In genomic region chr10:5888843-5889623, GRCh38 we compare ENCODE assay signal across 8 cellular contexts. TPM values are rescaled to one million over a fixed set of nuclear protein-coding genes. Genes with fewer than 3 reads are reported as not detected.
DNase-seq lines count a peak whose midpoint lies in the region; ATAC-seq and TF ChIP-seq lines count a peak whose summit lies in the region.

No MANE protein-coding gene starts in this region.

- no peaks in the 10 kb centered on the region for H3K27me3 Mint-ChIP-seq in activated CD8-positive, alpha-beta memory T cell treated with anti-CD3 and anti-CD28 coated beads, Interleukin-2, amount 10 ng/mL, durations not matched to agents 7 days and 5 days
- no peaks in the 10 kb centered on the region for H3K27me3 Mint-ChIP-seq in naive thymus-derived CD4-positive, alpha-beta T cell

- POLR2A ChIA-PET in naive thymus-derived CD4-positive, alpha-beta T cell (lab: Charles Lee): interaction anchor here (0.6 to 2.3 kb wide), 7 partner anchors 12 to 75 kb away, joined by 3 to 18 read pairs (median 3); partner anchors contain the start of gene GDI2

- 1% methylated on average over 53 to 80 of the region's 80 CpGs for WGBS in esophagus, 2 donors
- WGBS in suprapubic skin: 0% methylated on average over 9 of the region's 80 CpGs

- no peak for TF ChIP-seq EP300 in suprapubic skin (IDR thresholded peaks at IDR 0.05)

- peaks cover 19% of the 10 kb centered on the region for H3K4me1 ChIP-seq in HAP-1
- H3K4me1 ChIP-seq in esophagus (ENCODE audit: control insufficient read depth in 2 of 2, insufficient read depth in 2 of 2, low read length in 1 of 2): peaks cover 6 to 16% of the 10 kb centered on the region in 2 donors
- H3K4me1 ChIP-seq in naive thymus-derived CD4-positive, alpha-beta T cell (ENCODE audit: control insufficient read depth in 2 of 2, insufficient read depth in 2 of 2, low read length in 2 of 2): peaks cover 11 to 12% of the 10 kb centered on the region in 2 donors
- H3K4me1 ChIP-seq in suprapubic skin: peaks cover 44% of the 10 kb centered on the region

- DNase-seq in GM12864 (ENCODE audit: low read depth): no peak
- peak; percentile 25 to 59 for DNase-seq in HAP-1 (ENCODE audit: low spot score in 2 of 2)
- DNase-seq in MV-4-11 (lab: John Stamatoyannopoulos, UW): peak; percentile 8
- DNase-seq in activated CD8-positive, alpha-beta memory T cell treated with anti-CD3 and anti-CD28 coated beads, Interleukin-2, amount 10 ng/mL, durations not matched to agents 7 days and 5 days: peak; percentile 56
- peak; percentile 22 to 75 (median 37) for DNase-seq in naive thymus-derived CD4-positive, alpha-beta T cell
- DNase-seq in suprapubic skin (ENCODE audit: low spot score in 2 of 2): peak; percentile 69 to 81
- DNase-seq in globus pallidus (ENCODE audit: low spot score): no peak

- peak overlapping the region; percentile 62 for H3K4me3 ChIP-seq in GM12864 (ENCODE audit: low read depth, low read length)
- peak overlapping the region; percentile 92 for H3K4me3 ChIP-seq in HAP-1
- peak overlapping the region; percentile 80 to 90 for H3K4me3 ChIP-seq in esophagus (ENCODE audit: low read depth in 1 of 2, low read length in 2 of 2)
- H3K4me3 ChIP-seq in naive thymus-derived CD4-positive, alpha-beta T cell (ENCODE audit: low read length): peak overlapping the region; percentile 70
- H3K4me3 ChIP-seq in suprapubic skin: peak overlapping the region; percentile 90

- peaks cover 35% of the 10 kb centered on the region for H3K36me3 ChIP-seq in HAP-1 (replicated peaks)
- peaks cover 0 to 6% of the 10 kb centered on the region in 2 donors for H3K36me3 ChIP-seq in esophagus (ENCODE audit: control insufficient read depth in 2 of 2, insufficient read depth in 2 of 2, low read length in 1 of 2)
- peaks cover 0 to 13% (median 0%) of the 10 kb centered on the region in 3 experiments for H3K36me3 ChIP-seq in naive thymus-derived CD4-positive, alpha-beta T cell (ENCODE audit: control insufficient read depth in 2 of 3, insufficient read depth in 3 of 3, low read length in 3 of 3)
- H3K36me3 ChIP-seq in suprapubic skin: peaks cover 21% of the 10 kb centered on the region

- peaks cover 22% of the 10 kb centered on the region for H3K36me3 Mint-ChIP-seq in activated CD8-positive, alpha-beta memory T cell treated with anti-CD3 and anti-CD28 coated beads, Interleukin-2, amount 10 ng/mL, durations not matched to agents 7 days and 5 days
- peaks cover 3 to 21% (median 12%) of the 10 kb centered on the region in 5 donors for H3K36me3 Mint-ChIP-seq in naive thymus-derived CD4-positive, alpha-beta T cell

- no peaks in the 10 kb centered on the region for H3K9me3 ChIP-seq in HAP-1
- H3K9me3 ChIP-seq in esophagus (ENCODE audit: control insufficient read depth in 2 of 2, insufficient read depth in 1 of 2, low read depth in 1 of 2, low read length in 1 of 2): no peaks in the 10 kb centered on the region
- H3K9me3 ChIP-seq in naive thymus-derived CD4-positive, alpha-beta T cell (ENCODE audit: control insufficient read depth in 2 of 3, low read length in 3 of 3): no peaks in the 10 kb centered on the region
- H3K9me3 ChIP-seq in suprapubic skin: no peaks in the 10 kb centered on the region

- peak overlapping the region; percentile 75 for H3K4me3 Mint-ChIP-seq in activated CD8-positive, alpha-beta memory T cell treated with anti-CD3 and anti-CD28 coated beads, Interleukin-2, amount 10 ng/mL, durations not matched to agents 7 days and 5 days
- peak overlapping the region; percentile 89 to 97 (median 92) for H3K4me3 Mint-ChIP-seq in naive thymus-derived CD4-positive, alpha-beta T cell

- CTCF ChIA-PET in activated CD8-positive, alpha-beta memory T cell treated with anti-CD3 and anti-CD28 coated beads, Interleukin-2, amount 10 ng/mL, durations not matched to agents 7 days and 5 days (lab: Charles Lee): interaction anchor here (0.6 to 2.8 kb wide), 12 partner anchors 12 to 259 kb away, joined by 3 to 10 read pairs (median 3); partner anchors contain the start of gene GDI2
- CTCF ChIA-PET in naive thymus-derived CD4-positive, alpha-beta T cell (lab: Charles Lee): interaction anchor here (0.7 to 1.4 kb wide), 4 partner anchors 12 to 446 kb away, joined by 3 to 4 read pairs (median 3); no protein-coding TSS in a partner anchor

- H3K27ac ChIP-seq in esophagus (ENCODE audit: low read depth in 2 of 2, low read length in 1 of 2) (peak overlapping the region; percentile 78 to 79), suprapubic skin (peak overlapping the region; percentile 95)
- H3K27ac ChIP-seq in naive thymus-derived CD4-positive, alpha-beta T cell (ENCODE audit: low read depth, low read length): peak overlapping the region; percentile 81

- H3K4me1 Mint-ChIP-seq in activated CD8-positive, alpha-beta memory T cell treated with anti-CD3 and anti-CD28 coated beads, Interleukin-2, amount 10 ng/mL, durations not matched to agents 7 days and 5 days: peaks cover 39% of the 10 kb centered on the region
- peaks cover 28 to 56% (median 52%) of the 10 kb centered on the region in 7 donors for H3K4me1 Mint-ChIP-seq in naive thymus-derived CD4-positive, alpha-beta T cell

- intact Hi-C loops in naive thymus-derived CD4-positive, alpha-beta T cell (cut with micrococcal nuclease): loop anchor here (1.0 to 5.0 kb wide), 6 partner anchors 88 to 442 kb away; partner anchors contain the start of genes TASOR2 (in 2 of the 2), IL15RA (in 1 of the 2) and PFKFB3 (in 1 of the 2)

- H3K27me3 ChIP-seq in HAP-1 (ENCODE audit: low read depth): no peaks in the 10 kb centered on the region
- no peaks in the 10 kb centered on the region for H3K27me3 ChIP-seq in esophagus (ENCODE audit: control insufficient read depth in 1 of 2, insufficient read depth in 2 of 2, low read length in 2 of 2)
- no peaks in the 10 kb centered on the region for H3K27me3 ChIP-seq in naive thymus-derived CD4-positive, alpha-beta T cell (ENCODE audit: control insufficient read depth in 2 of 2, insufficient read depth in 2 of 2, low read length in 2 of 2)
- no peaks in the 10 kb centered on the region for H3K27me3 ChIP-seq in suprapubic skin

- H3K9me3 Mint-ChIP-seq in activated CD8-positive, alpha-beta memory T cell treated with anti-CD3 and anti-CD28 coated beads, Interleukin-2, amount 10 ng/mL, durations not matched to agents 7 days and 5 days (ENCODE audit: low read depth): no peaks in the 10 kb centered on the region
- H3K9me3 Mint-ChIP-seq in naive thymus-derived CD4-positive, alpha-beta T cell: no peaks in the 10 kb centered on the region

- no peak overlapping the region for H3K27ac Mint-ChIP-seq in activated CD8-positive, alpha-beta memory T cell treated with anti-CD3 and anti-CD28 coated beads, Interleukin-2, amount 10 ng/mL, durations not matched to agents 7 days and 5 days
- peak overlapping the region; percentile 68 to 92 (median 83) for H3K27ac Mint-ChIP-seq in naive thymus-derived CD4-positive, alpha-beta T cell

- TF ChIP-seq CTCF in GM12864 (IDR thresholded peaks at IDR 0.05; ENCODE audit: low read depth, low read length, missing control alignments) (no peak), suprapubic skin (IDR thresholded peaks at IDR 0.05) (no peak)

- ATAC-seq in activated CD8-positive, alpha-beta memory T cell treated with anti-CD3 and anti-CD28 coated beads, Interleukin-2, amount 10 ng/mL, durations not matched to agents 7 days and 5 days: peak; percentile 25
- ATAC-seq in naive thymus-derived CD4-positive, alpha-beta T cell: peak; percentile 17

- in situ Hi-C loops in HAP-1 (cut with MboI; ENCODE audit: low sequenced_read_pairs): no loop called here

- TF ChIP-seq POLR2A in suprapubic skin (IDR thresholded peaks at IDR 0.05): no peak

RNA-seq across cellular contexts. Expression of gene ANKRD16, which starts 0.7 kb away (rescaled TPM):
- total RNA-seq in activated CD8-positive, alpha-beta memory T cell treated with anti-CD3 and anti-CD28 coated beads, Interleukin-2, amount 10 ng/mL, durations not matched to agents 7 days and 5 days: 1 to 10 TPM; 4.6 to 4.7 TPM
- polyA plus RNA-seq in esophagus: 1 to 10 TPM; 4.3 to 4.7 TPM
- 1 to 10 TPM; 4.6 to 9.8 (median 7.2) TPM for total RNA-seq in naive thymus-derived CD4-positive, alpha-beta T cell
- 1 to 10 TPM; 6.2 to 7.0 TPM for polyA plus RNA-seq in naive thymus-derived CD4-positive, alpha-beta T cell
- 10 to 100 TPM in 2 of 4 donors, 1 to 10 TPM in 2; 6.6 to 10.8 (median 9.7) TPM for total RNA-seq in suprapubic skin

RNA-seq across cellular contexts. Expression of gene FBH1, which starts 1.0 kb away (rescaled TPM):
- 10 to 100 TPM; 55.1 to 66.3 TPM for total RNA-seq in activated CD8-positive, alpha-beta memory T cell treated with anti-CD3 and anti-CD28 coated beads, Interleukin-2, amount 10 ng/mL, durations not matched to agents 7 days and 5 days
- 10 to 100 TPM; 25.4 to 34.4 TPM for polyA plus RNA-seq in esophagus
- 100 to 1,000 TPM in 2 of 5 experiments, 10 to 100 TPM in 3; 64.8 to 105 (median 78.6) TPM for total RNA-seq in naive thymus-derived CD4-positive, alpha-beta T cell
- 10 to 100 TPM; 59.9 to 96.4 TPM for polyA plus RNA-seq in naive thymus-derived CD4-positive, alpha-beta T cell
- 100 to 1,000 TPM in 2 of 4 donors, 10 to 100 TPM in 2; 70.9 to 131 (median 90.6) TPM for total RNA-seq in suprapubic skin

Comparison
In these comparisons a context has a peak if more than half of its experiments do, and no peak if none do; other contexts are left out.
1. DNase-seq: peak in HAP-1 (2 of 2), MV-4-11 (single experiment), activated CD8-positive, alpha-beta memory T cell treated with anti-CD3 and anti-CD28 coated beads, Interleukin-2, amount 10 ng/mL, durations not matched to agents 7 days and 5 days (single experiment), naive thymus-derived CD4-positive, alpha-beta T cell (9 of 9) and suprapubic skin (2 of 2); none in GM12864 (single experiment) and globus pallidus (single experiment).
2. Peak in every context shown above with its lines, with median percentiles within 50 percentile points of each other: H3K4me3 ChIP-seq and H3K27ac ChIP-seq.